Comparison of ENCODE assay signal across 9 cellular contexts in genomic region chr7:1144269-1144771, GRCh38. TPM values are rescaled to one million over a fixed set of nuclear protein-coding genes. Genes with fewer than 3 reads are reported as not detected.
DNase-seq lines count a peak whose midpoint lies in the region; ATAC-seq and TF ChIP-seq lines count a peak whose summit lies in the region.
"Had no signal": no experiment of that assay in that cellular context is flagged by ENCODE, and none has a peak within 500 bp of the region (broad histone marks: within the 10 kb centered on the region; RNA-seq: fewer than 3 reads in every experiment).

No MANE protein-coding gene starts in this region.

- H3K36me3 Mint-ChIP-seq in MCF 10A (ENCODE audit: insufficient read depth, unreplicated experiment): no peaks in the 10 kb centered on the region
- no peaks in the 10 kb centered on the region for H3K36me3 Mint-ChIP-seq in T-helper 2 cell treated with Interferon-gamma antibody and Interleukin-4, amounts not matched to agents 5 μg/mL and 100 μg/mL, for 36 hours (ENCODE audit: low read depth)
- H3K36me3 Mint-ChIP-seq: activated naive CD8-positive, alpha-beta T cell had no signal

- H3K9me3 ChIP-seq in Peyer's patch: no peaks in the 10 kb centered on the region

- no peak overlapping the region for H3K27ac Mint-ChIP-seq in MCF 10A (ENCODE audit: low read depth, unreplicated experiment)
- no peak overlapping the region for H3K27ac Mint-ChIP-seq in T-helper 2 cell treated with Interferon-gamma antibody and Interleukin-4, amounts not matched to agents 5 μg/mL and 100 μg/mL, for 36 hours
- H3K27ac Mint-ChIP-seq: activated naive CD8-positive, alpha-beta T cell had no signal

- DNase-seq in DMS 273 treated with DMSO at 0.1 percent for 48 hours (lab: John Stamatoyannopoulos, UW): peak; percentile 21
- peak; percentile 67 for DNase-seq in NB4 (ENCODE audit: low read depth)
- DNase-seq in MCF 10A (ENCODE audit: unreplicated experiment): peak; percentile 14
- DNase-seq in medulla oblongata (ENCODE audit: extremely low spot score): peak; percentile 74
- no peak for DNase-seq in stimulated activated CD4-positive, alpha-beta T cell treated with anti-CD3 and anti-CD28 coated beads, Interleukin-2, amount 100 ng/mL, for 48 hours
- no peak for DNase-seq in T-helper 2 cell treated with Interferon-gamma antibody and Interleukin-4, amounts not matched to agents 5 μg/mL and 100 μg/mL, for 36 hours (ENCODE audit: low spot score)
- DNase-seq in Peyer's patch: no peak

- no peak overlapping the region for H3K27ac ChIP-seq in Peyer's patch

- BruUV-seq in MCF 10A (replicated peaks; lab: Mats Ljungman, UMichigan): no TSS peak

- intact Hi-C loops in MCF 10A (cut with micrococcal nuclease): no loop called here

- no peaks in the 10 kb centered on the region for H3K4me1 Mint-ChIP-seq in MCF 10A (ENCODE audit: insufficient read depth, unreplicated experiment)
- no peaks in the 10 kb centered on the region for H3K4me1 Mint-ChIP-seq in T-helper 2 cell treated with Interferon-gamma antibody and Interleukin-4, amounts not matched to agents 5 μg/mL and 100 μg/mL, for 36 hours (ENCODE audit: low read depth)

- CTCF ChIA-PET in MCF 10A (lab: Yijun Ruan, JAX): interaction anchor here (2.1 kb wide), 1 partner anchor 151 kb away, joined by 10 read pairs; no protein-coding TSS in a partner anchor

- H3K4me1 ChIP-seq in Peyer's patch: no peaks in the 10 kb centered on the region

- ATAC-seq in HG02623 (IDR thresholded peaks at IDR 0.05; ENCODE audit: unreplicated experiment): no peak

- peak; percentile 45 for TF ChIP-seq CTCF in NB4 (IDR thresholded peaks at IDR 0.05; ENCODE audit: low read depth, low read length)
- no peak for TF ChIP-seq CTCF in MCF 10A (IDR thresholded peaks at IDR 0.05; ENCODE audit: unreplicated experiment)
- peak in 2 of 6 experiments; percentile 15 to 16 for TF ChIP-seq CTCF in Peyer's patch (IDR thresholded peaks at IDR 0.05)

- H3K27me3 Mint-ChIP-seq in MCF 10A (ENCODE audit: insufficient read depth, unreplicated experiment): no peaks in the 10 kb centered on the region
- no peaks in the 10 kb centered on the region for H3K27me3 Mint-ChIP-seq in T-helper 2 cell treated with Interferon-gamma antibody and Interleukin-4, amounts not matched to agents 5 μg/mL and 100 μg/mL, for 36 hours (ENCODE audit: low read depth)
- H3K27me3 Mint-ChIP-seq: activated naive CD8-positive, alpha-beta T cell had no signal

- H3K36me3 ChIP-seq in Peyer's patch: peaks cover 0 to 2% (median 0%) of the 10 kb centered on the region in 3 donors

- no peak for TF ChIP-seq POLR2A in NB4 (IDR thresholded peaks at IDR 0.05; ENCODE audit: extremely low read depth, insufficient read length)
- no peak for TF ChIP-seq POLR2A in Peyer's patch (IDR thresholded peaks at IDR 0.05)

- H3K4me3 ChIP-seq in NB4 (ENCODE audit: low read depth, low read length) (no peak overlapping the region), Peyer's patch (no peak overlapping the region)

- POLR2A ChIA-PET in MCF 10A (lab: Yijun Ruan, JAX): interaction anchor here (2.1 kb wide), 1 partner anchor 14 kb away, joined by 6 read pairs; no protein-coding TSS in a partner anchor

- H3K27me3 ChIP-seq in Peyer's patch: no peaks in the 10 kb centered on the region

- H3K9me3 Mint-ChIP-seq in MCF 10A (ENCODE audit: unreplicated experiment): no peaks in the 10 kb centered on the region
- H3K9me3 Mint-ChIP-seq in T-helper 2 cell treated with Interferon-gamma antibody and Interleukin-4, amounts not matched to agents 5 μg/mL and 100 μg/mL, for 36 hours: no peaks in the 10 kb centered on the region

- no peak overlapping the region for H3K4me3 Mint-ChIP-seq in MCF 10A (ENCODE audit: unreplicated experiment)
- no peak overlapping the region for H3K4me3 Mint-ChIP-seq in T-helper 2 cell treated with Interferon-gamma antibody and Interleukin-4, amounts not matched to agents 5 μg/mL and 100 μg/mL, for 36 hours
- H3K4me3 Mint-ChIP-seq: activated naive CD8-positive, alpha-beta T cell had no signal

RNA-seq across cellular contexts. Expression of gene ZFAND2A, which starts 15.7 kb away (rescaled TPM):
- total RNA-seq in MCF 10A (2022): 30.1 and 40.7 TPM in 2 replicates
- 10 to 100 TPM; 16.0 to 30.5 (median 24.8) TPM for total RNA-seq in Peyer's patch

RNA-seq across cellular contexts. Expression of gene GPER1, which starts 56.4 kb away (rescaled TPM):
- total RNA-seq in MCF 10A (2022) (0.28 and 0.32 TPM in 2 replicates), Peyer's patch (1 to 10 TPM in 3 of 4 donors, under 1 TPM in 1; 0.53 to 8.3 (median 2.1) TPM)

Comparison
In these comparisons a context has a peak if more than half of its experiments do, and no peak if none do; other contexts are left out.
1. DNase-seq: peak in DMS 273 treated with DMSO at 0.1 percent for 48 hours (single experiment), NB4 (single experiment), MCF 10A (single experiment) and medulla oblongata (single experiment); none in stimulated activated CD4-positive, alpha-beta T cell treated with anti-CD3 and anti-CD28 coated beads, Interleukin-2, amount 100 ng/mL, for 48 hours (0 of 2), T-helper 2 cell treated with Interferon-gamma antibody and Interleukin-4, amounts not matched to agents 5 μg/mL and 100 μg/mL, for 36 hours (single experiment) and Peyer's patch (0 of 3).